Comparison of ENCODE assay signal across 14 cellular contexts in the genomic region with DNA sequence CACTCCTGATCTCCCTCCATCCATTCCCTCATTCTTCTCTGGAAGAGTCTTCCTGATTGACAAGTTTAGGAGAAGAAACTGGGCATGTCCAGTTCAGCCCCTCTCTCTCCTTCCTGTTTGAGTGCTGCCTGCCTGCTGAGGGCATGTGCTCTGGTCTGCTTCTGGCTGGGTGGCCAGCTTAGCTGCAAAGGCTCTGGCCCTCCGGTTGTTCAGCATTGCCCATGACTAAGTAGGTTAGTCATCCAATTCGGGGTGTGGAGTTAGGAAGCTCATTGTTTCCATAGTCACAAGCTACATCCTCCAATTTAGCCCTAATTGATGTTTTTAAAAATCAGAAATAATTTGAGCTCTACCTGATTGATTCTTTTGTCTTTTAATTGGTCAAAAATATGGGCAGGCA. TPM values are rescaled to one million over a fixed set of nuclear protein-coding genes. Genes with fewer than 3 reads are reported as not detected.
DNase-seq lines count a peak whose midpoint lies in the region; ATAC-seq and TF ChIP-seq lines count a peak whose summit lies in the region.
"Had no signal": no experiment of that assay in that cellular context is flagged by ENCODE, and none has a peak within 500 bp of the region (broad histone marks: within the 10 kb centered on the region; RNA-seq: fewer than 3 reads in every experiment).

No MANE protein-coding gene starts in this region.

- TF ChIP-seq POLR2A in HCT116 (IDR thresholded peaks at IDR 0.05; ENCODE audit: borderline replicate concordance, extremely low read depth, insufficient read depth, insufficient read length), result no peak

- no peaks in the 10 kb centered on the region for H3K27me3 ChIP-seq in HCT116 (ENCODE audit: insufficient read depth, low read length)
- H3K27me3 ChIP-seq in effector memory CD4-positive, alpha-beta T cell (replicated peaks; ENCODE audit: control insufficient read depth, insufficient read depth, low read length, poor library complexity, severe bottlenecking), result no peaks in the 10 kb centered on the region

- BruUV-seq in HCT116 (replicated peaks; lab: Mats Ljungman, UMichigan), result no TSS peak

- no peak overlapping the region for H2AFZ ChIP-seq in HCT116 (ENCODE audit: low read depth, low read length, poor library complexity, severe bottlenecking)

- CTCF ChIA-PET in AG04449 (lab: Yijun Ruan, JAX), result interaction anchor here (1.0 to 1.5 kb wide), 4 partner anchors 9 to 203 kb away, joined by 3 to 5 read pairs (median 4); no protein-coding TSS in a partner anchor
- CTCF ChIA-PET in HCT116 (lab: Charles Lee), result interaction anchor here (1.0 kb wide), 1 partner anchor 9 kb away, joined by 4 read pairs; no protein-coding TSS in a partner anchor

- TF ChIP-seq CTCF in AG04449 (IDR thresholded peaks at IDR 0.05; ENCODE audit: insufficient read depth, low read length, missing control alignments) (no peak), HCT116 (IDR thresholded peaks at IDR 0.05 in 2 of 3, conservative IDR thresholded peaks at IDR 0.05 in 1 of 3; ENCODE audit: borderline replicate concordance in 1 of 3, insufficient read depth in 1 of 3, low read depth in 2 of 3, low read length in 2 of 3) (no peak)

- peaks cover 3 to 11% of the 10 kb centered on the region in 2 experiments; a peak in 2 of 4 replicates for H3K9me3 ChIP-seq in HCT116 (ENCODE audit: control insufficient read depth in 1 of 2, insufficient read depth in 1 of 2, low read depth in 1 of 2, low read length in 2 of 2)
- H3K9me3 ChIP-seq in effector memory CD4-positive, alpha-beta T cell (ENCODE audit: control insufficient read depth, low read length), result no peaks in the 10 kb centered on the region

- POLR2A ChIA-PET in AG04449 (lab: Yijun Ruan, JAX) (no interaction called here), HCT116 (lab: Charles Lee) (no interaction called here)

- H3K9me2 ChIP-seq in HCT116 (ENCODE audit: insufficient read depth), result no peaks in the 10 kb centered on the region

- DNase-seq in AG04449 (ENCODE audit: low read depth, low spot score), result peak; percentile 23
- DNase-seq in HCT116 (ENCODE audit: low read depth, low spot score), result peak; percentile 48
- DNase-seq in amniotic epithelial cell (ENCODE audit: low read depth), result peak; percentile 77
- DNase-seq in glomerular visceral epithelial cell (ENCODE audit: extremely low spot score), result peak; percentile 18
- no peak for DNase-seq in HuH-7.5 (ENCODE audit: low spot score)
- no peak for DNase-seq in effector memory CD4-positive, alpha-beta T cell
- DNase-seq in NCI-H2029 treated with DMSO at 0.1 percent for 48 hours (lab: John Stamatoyannopoulos, UW), result no peak
- DNase-seq: activated CD8-positive, alpha-beta memory T cell treated with anti-CD3 and anti-CD28 coated beads, Interleukin-2, amount 10 ng/mL, durations not matched to agents 7 days and 5 days; anterior cingulate cortex; glutamatergic neuron; NCI-H1436 had no signal

- intact Hi-C loops in HCT116 (cut with micrococcal nuclease), result no loop called here

- no peak overlapping the region for H3K9ac ChIP-seq in HCT116 (ENCODE audit: low read length)

- TF ChIP-seq RAD21 in HCT116 (IDR thresholded peaks at IDR 0.05; ENCODE audit: low read depth), result no peak

- H3K36me3 ChIP-seq in HCT116 (ENCODE audit: control insufficient read depth in 1 of 2, insufficient read depth in 2 of 2, low read length in 2 of 2), result no peaks in the 10 kb centered on the region
- no peaks in the 10 kb centered on the region for H3K36me3 ChIP-seq in effector memory CD4-positive, alpha-beta T cell (ENCODE audit: control insufficient read depth, insufficient read depth, low read length)

- RAD21 ChIA-PET in HCT116 (lab: Charles Lee; ENCODE audit: low non-redundant PET in 1 of 2, low total read pairs in 2 of 2, uncharacterized antibody in 2 of 2, unreplicated experiment in 2 of 2), result no interaction called here

- H3K4me3 ChIP-seq in AG04449 (ENCODE audit: low read depth, low read length) (no peak overlapping the region), HCT116 (replicated peaks in 1 of 2; ENCODE audit: low read depth in 1 of 2, low read length in 2 of 2) (no peak overlapping the region)
- H3K4me3 ChIP-seq in effector memory CD4-positive, alpha-beta T cell (ENCODE audit: insufficient read depth, low read depth, low read length, poor library complexity, severe bottlenecking), result no peak overlapping the region

- peak overlapping the region; percentile 39 for H3K4me2 ChIP-seq in HCT116 (ENCODE audit: low read length)

- H4K20me1 ChIP-seq in HCT116 (ENCODE audit: insufficient read depth), result no peaks in the 10 kb centered on the region

- no peak overlapping the region for H3K27ac ChIP-seq in HCT116 (ENCODE audit: low read depth, low read length)
- H3K27ac ChIP-seq in effector memory CD4-positive, alpha-beta T cell (ENCODE audit: insufficient read depth, low read length, poor library complexity, severe bottlenecking), result no peak overlapping the region
- H3K27ac ChIP-seq: C4-2B had no signal

- ATAC-seq in HCT116, result peak; percentile 54
- no peak for ATAC-seq in HG03520 (IDR thresholded peaks at IDR 0.05; ENCODE audit: unreplicated experiment)
- ATAC-seq: activated CD8-positive, alpha-beta memory T cell treated with anti-CD3 and anti-CD28 coated beads, Interleukin-2, amount 10 ng/mL, durations not matched to agents 7 days and 5 days had no signal

- H3K79me2 ChIP-seq in HCT116 (ENCODE audit: insufficient read depth, low read length), result no peaks in the 10 kb centered on the region

- H3K4me1 ChIP-seq in HCT116 (ENCODE audit: control insufficient read depth in 1 of 2, insufficient read depth in 2 of 2, low read length in 2 of 2), result peaks cover 3 to 6% of the 10 kb centered on the region in 2 experiments; a peak in 3 of 4 replicates
- no peaks in the 10 kb centered on the region for H3K4me1 ChIP-seq in effector memory CD4-positive, alpha-beta T cell (ENCODE audit: control insufficient read depth, insufficient read depth, low read length, poor library complexity, severe bottlenecking)

TF ChIP-seq in HCT116, 20 proteins besides CTCF, POLR2A, EP300 and RAD21 (continues in another document):
- no peak for TF ChIP-seq REST (IDR thresholded peaks at IDR 0.05; ENCODE audit: low read depth)
- TF ChIP-seq EGR1 (IDR thresholded peaks at IDR 0.05; ENCODE audit: low read depth), result no peak
- TF ChIP-seq EZH2phosphoT487 (IDR thresholded peaks at IDR 0.05; ENCODE audit: borderline replicate concordance), result no peak
- TF ChIP-seq SRF (IDR thresholded peaks at IDR 0.05; ENCODE audit: low read depth), result no peak
- no peak for TF ChIP-seq ZNF274 (IDR thresholded peaks at IDR 0.05; ENCODE audit: low read depth, low read length)
- TF ChIP-seq FOSL1 (IDR thresholded peaks at IDR 0.05; ENCODE audit: low read depth), result peak; percentile 55; the same call in 1 of the 2 replicates
- TF ChIP-seq EZH2 (IDR thresholded peaks at IDR 0.05), result no peak
- TF ChIP-seq POLR2AphosphoS5 (IDR thresholded peaks at IDR 0.05; ENCODE audit: low read depth, low read length), result no peak
- TF ChIP-seq TCF7L2 (IDR thresholded peaks at IDR 0.05; ENCODE audit: borderline replicate concordance, extremely low read depth, insufficient read depth, insufficient read length), result no peak
- no peak for TF ChIP-seq YY1 (IDR thresholded peaks at IDR 0.05; ENCODE audit: extremely low read depth, insufficient replicate concordance, low read depth, low read length)
- TF ChIP-seq ATF3 (IDR thresholded peaks at IDR 0.05), result no peak
- TF ChIP-seq SP1 (IDR thresholded peaks at IDR 0.05; ENCODE audit: low read depth), result peak; percentile 27; the same call in 1 of the 2 replicates
- no peak for TF ChIP-seq CEBPB (IDR thresholded peaks at IDR 0.05; ENCODE audit: low read depth)
- TF ChIP-seq ELF1 (IDR thresholded peaks at IDR 0.05; ENCODE audit: borderline replicate concordance, low read depth), result no peak
- TF ChIP-seq JUND (IDR thresholded peaks at IDR 0.05), result no peak

RNA-seq across cellular contexts. Expression of gene PLA2G2E, which starts 25.6 kb away (rescaled TPM):
- not detected for total RNA-seq in HCT116 (2021; ENCODE audit: unreplicated experiment)
- not detected in 2 replicates for polyA plus RNA-seq in HCT116 (2012)
- total RNA-seq: activated CD8-positive, alpha-beta memory T cell treated with anti-CD3 and anti-CD28 coated beads, Interleukin-2, amount 10 ng/mL, durations not matched to agents 7 days and 5 days; skeletal muscle tissue had no signal

RNA-seq across cellular contexts. Expression of gene PLA2G2A, which starts 30.4 kb away (rescaled TPM):
- total RNA-seq in HCT116 (2021; ENCODE audit: unreplicated experiment), result not detected
- polyA plus RNA-seq in HCT116 (2012), result not detected in 2 replicates
- total RNA-seq: activated CD8-positive, alpha-beta memory T cell treated with anti-CD3 and anti-CD28 coated beads, Interleukin-2, amount 10 ng/mL, durations not matched to agents 7 days and 5 days; skeletal muscle tissue had no signal

Comparison
In these comparisons a context has a peak if more than half of its experiments do, and no peak if none do; other contexts are left out.
1. DNase-seq: peak in AG04449 (single experiment), HCT116 (single experiment), amniotic epithelial cell (single experiment) and glomerular visceral epithelial cell (single experiment); none in HuH-7.5 (single experiment), effector memory CD4-positive, alpha-beta T cell (0 of 3) and NCI-H2029 treated with DMSO at 0.1 percent for 48 hours (single experiment).